Comparison of ENCODE assay signal across 8 cellular contexts in the genomic region with DNA sequence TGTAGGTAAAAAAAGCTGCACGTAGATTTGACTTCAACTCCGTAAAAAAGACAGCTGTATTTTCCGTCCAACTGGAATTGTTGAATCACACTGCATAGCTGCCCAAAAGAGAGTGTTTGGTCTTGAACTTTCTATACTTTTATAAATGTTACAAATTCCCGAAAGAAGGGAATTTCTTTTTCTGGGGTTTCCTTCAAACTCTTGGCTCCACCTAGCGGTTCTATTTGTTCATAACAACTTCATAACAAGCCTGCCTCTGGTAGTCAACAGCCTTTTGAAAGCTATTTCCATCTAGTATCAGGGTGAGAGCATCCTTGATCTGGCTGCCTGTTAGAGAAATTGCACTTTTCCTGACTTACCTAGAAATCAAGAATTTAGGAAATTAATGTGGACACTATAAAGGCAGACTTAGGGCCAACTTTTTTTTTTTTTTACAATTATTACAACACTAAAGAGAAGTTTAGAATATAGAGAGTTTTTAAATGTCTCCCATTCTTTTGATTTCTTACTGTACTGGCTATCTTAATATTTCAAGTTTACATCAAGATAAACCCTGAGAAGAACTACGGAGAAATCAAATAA. TPM values are rescaled to one million over a fixed set of nuclear protein-coding genes. Genes with fewer than 3 reads are reported as not detected.
DNase-seq lines count a peak whose midpoint lies in the region; ATAC-seq and TF ChIP-seq lines count a peak whose summit lies in the region.

No MANE protein-coding gene starts in this region.

- intact Hi-C loops in activated naive CD4-positive, alpha-beta T cell treated with anti-CD3 and anti-CD28 coated beads for 36 hours (cut with micrococcal nuclease): loop anchor here (1.0 to 5.0 kb wide), 9 partner anchors 66 to 808 kb away; a partner anchor contains a TSS

- no peak for ATAC-seq in GM18858 (IDR thresholded peaks at IDR 0.05; ENCODE audit: unreplicated experiment)
- no peak for ATAC-seq in HG02798 (IDR thresholded peaks at IDR 0.05; ENCODE audit: poor library complexity, unreplicated experiment)

- H3K4me1 Mint-ChIP-seq in activated naive CD4-positive, alpha-beta T cell treated with anti-CD3 and anti-CD28 coated beads for 36 hours (ENCODE audit: low read depth): peaks cover 47% of the 10 kb centered on the region

- peak; percentile 81 for TF ChIP-seq CTCF in epithelial cell of proximal tubule (conservative IDR thresholded peaks at IDR 0.05; ENCODE audit: low read depth, low read length)

- no peaks in the 10 kb centered on the region for H3K27me3 Mint-ChIP-seq in activated naive CD4-positive, alpha-beta T cell treated with anti-CD3 and anti-CD28 coated beads for 36 hours (ENCODE audit: low read depth)

- peak; percentile 28 for DNase-seq in activated naive CD4-positive, alpha-beta T cell treated with anti-CD3 and anti-CD28 coated beads for 36 hours
- DNase-seq in activated naive CD4-positive, alpha-beta T cell (lab: John Stamatoyannopoulos, UW): no peak
- peak; percentile 73 for DNase-seq in NAMALWA (ENCODE audit: low spot score)
- DNase-seq in SKM-1 (lab: John Stamatoyannopoulos, UW; ENCODE audit: unreplicated experiment): peak; percentile 17
- peak; percentile 19 for DNase-seq in epithelial cell of proximal tubule (ENCODE audit: low read depth)
- DNase-seq in myocyte (ENCODE audit: low read depth): peak; percentile 77

- no peaks in the 10 kb centered on the region for H3K36me3 Mint-ChIP-seq in activated naive CD4-positive, alpha-beta T cell treated with anti-CD3 and anti-CD28 coated beads for 36 hours (ENCODE audit: low read depth)

- H3K4me3 ChIP-seq in epithelial cell of proximal tubule (ENCODE audit: low read depth, low read length): no peak overlapping the region

- H3K4me3 Mint-ChIP-seq in activated naive CD4-positive, alpha-beta T cell treated with anti-CD3 and anti-CD28 coated beads for 36 hours: no peak overlapping the region

- CTCF ChIA-PET in activated naive CD4-positive, alpha-beta T cell treated with anti-CD3 and anti-CD28 coated beads for 36 hours (lab: Charles Lee): interaction anchor here (0.5 to 6.1 kb wide), 59 partner anchors 8 to 698 kb away, joined by 3 to 126 read pairs (median 5); a partner anchor contains a TSS

- no peaks in the 10 kb centered on the region for H3K9me3 Mint-ChIP-seq in activated naive CD4-positive, alpha-beta T cell treated with anti-CD3 and anti-CD28 coated beads for 36 hours

- H3K27ac Mint-ChIP-seq in activated naive CD4-positive, alpha-beta T cell treated with anti-CD3 and anti-CD28 coated beads for 36 hours: peak overlapping the region; percentile 60

RNA-seq across cellular contexts. Expression of a gene that starts 48.1 kb away (rescaled TPM):
- total RNA-seq in activated naive CD4-positive, alpha-beta T cell treated with anti-CD3 and anti-CD28 coated beads for 36 hours: 10 to 100 TPM; 11.4 to 12.2 TPM
- total RNA-seq in epithelial cell of proximal tubule: 30.4 and 32.6 TPM in 2 replicates
- total RNA-seq in myocyte: 27.1 and 27.6 TPM in 2 replicates
- polyA plus RNA-seq in myocyte (2012): 19.9 TPM

Comparison
In these comparisons a context has a peak if more than half of its experiments do, and no peak if none do; other contexts are left out.
1. DNase-seq: peak in activated naive CD4-positive, alpha-beta T cell treated with anti-CD3 and anti-CD28 coated beads for 36 hours (single experiment), NAMALWA (single experiment), SKM-1 (single experiment), epithelial cell of proximal tubule (single experiment) and myocyte (single experiment); none in activated naive CD4-positive, alpha-beta T cell (0 of 4).